Comparison of ENCODE assay signal across 8 cellular contexts in the genomic region with DNA sequence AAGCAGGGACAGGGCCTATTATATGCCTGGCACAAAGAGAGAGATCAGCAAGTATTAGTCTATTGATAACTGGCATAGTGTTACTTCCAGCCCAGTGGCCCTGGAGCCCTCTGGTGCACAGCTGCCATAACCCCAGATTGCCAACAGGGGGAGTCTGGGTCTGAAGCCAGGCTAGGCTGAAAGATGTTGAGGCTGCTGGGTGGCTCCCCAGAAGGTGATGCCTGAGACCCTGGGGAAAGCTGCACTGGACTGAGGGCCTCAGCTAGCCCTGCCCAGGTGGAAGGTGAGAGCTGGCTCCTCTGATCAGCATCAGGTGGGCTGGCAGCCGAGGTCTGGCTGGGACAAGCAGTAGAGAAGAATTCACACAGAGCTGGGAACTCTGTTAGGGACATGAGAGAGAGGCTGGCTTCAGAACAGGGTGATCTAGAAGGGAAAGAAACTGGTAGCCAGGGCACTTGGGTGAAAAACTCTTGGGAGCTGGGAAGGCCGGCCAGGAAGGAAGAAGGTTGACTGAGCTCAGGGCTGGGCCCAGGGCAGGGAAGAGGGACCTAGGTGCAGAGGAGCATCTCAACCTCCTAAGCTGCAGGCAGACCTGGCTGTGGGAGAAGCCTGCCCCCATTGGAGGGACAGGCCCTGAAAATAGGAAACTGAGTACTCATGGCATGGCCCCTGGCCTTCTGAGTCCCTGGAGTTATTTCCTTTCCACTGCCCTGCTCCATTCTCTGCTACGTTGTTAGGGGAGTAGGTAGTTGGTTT. TPM values are rescaled to one million over a fixed set of nuclear protein-coding genes. Genes with fewer than 3 reads are reported as not detected.
A peak's percentile ranks its signal among the peaks of the same experiment; 100 is the strongest.
DNase-seq lines count a peak whose midpoint lies in the region; ATAC-seq and TF ChIP-seq lines count a peak whose summit lies in the region.

No MANE protein-coding gene starts in this region.

- H3K36me3 Mint-ChIP-seq in activated CD4-positive, alpha-beta memory T cell treated with anti-CD3 and anti-CD28 coated beads for 36 hours: peaks cover 4% of the 10 kb centered on the region
- no peaks in the 10 kb centered on the region for H3K36me3 Mint-ChIP-seq in endothelial cell (ENCODE audit: low read depth, unreplicated experiment)

- peaks cover 38% of the 10 kb centered on the region for H3K4me1 ChIP-seq in MM.1S (ENCODE audit: low read length)
- no peaks in the 10 kb centered on the region for H3K4me1 ChIP-seq in psoas muscle

- H3K27me3 ChIP-seq in MM.1S (replicated peaks; ENCODE audit: insufficient read depth, low read length) (no peaks in the 10 kb centered on the region), psoas muscle (ENCODE audit: insufficient read depth in 3 of 3, low read length in 2 of 3) (no peaks in the 10 kb centered on the region)

- H3K27ac Mint-ChIP-seq in activated CD4-positive, alpha-beta memory T cell treated with anti-CD3 and anti-CD28 coated beads for 36 hours: peak overlapping the region; percentile 81
- no peak overlapping the region for H3K27ac Mint-ChIP-seq in endothelial cell (ENCODE audit: unreplicated experiment)

- H3K27ac ChIP-seq in MM.1S (ENCODE audit: low read length): no peak overlapping the region
- no peak overlapping the region for H3K27ac ChIP-seq in psoas muscle

- H3K4me3 ChIP-seq in MM.1S (ENCODE audit: low read length): no peak overlapping the region
- no peak overlapping the region for H3K4me3 ChIP-seq in psoas muscle

- H3K4me2 ChIP-seq in MM.1S (ENCODE audit: low read depth, low read length): no peak overlapping the region

- DNase-seq in NCI-H1694 treated with DMSO at 0.1 percent for 48 hours (lab: John Stamatoyannopoulos, UW): peak; percentile 8
- no peak for DNase-seq in NCI-H1694 (lab: John Stamatoyannopoulos, UW)
- peak; percentile 70 for DNase-seq in HEK293T (ENCODE audit: extremely low spot score)
- peak; percentile 41 for DNase-seq in MM.1S
- peak; percentile 78 for DNase-seq in activated CD4-positive, alpha-beta memory T cell treated with anti-CD3 and anti-CD28 coated beads for 36 hours
- DNase-seq in endothelial cell (ENCODE audit: low spot score): peak; percentile 53
- DNase-seq in psoas muscle: no peak
- no peak for DNase-seq in epidermal melanocyte (ENCODE audit: insufficient read length, low spot score)

- H3K36me3 ChIP-seq in MM.1S (replicated peaks; ENCODE audit: insufficient read depth, low read length) (no peaks in the 10 kb centered on the region), psoas muscle (ENCODE audit: insufficient read depth in 1 of 2, low read depth in 1 of 2) (no peaks in the 10 kb centered on the region)

- H3K27me3 Mint-ChIP-seq in activated CD4-positive, alpha-beta memory T cell treated with anti-CD3 and anti-CD28 coated beads for 36 hours: peaks cover 3% of the 10 kb centered on the region
- H3K27me3 Mint-ChIP-seq in endothelial cell (ENCODE audit: unreplicated experiment): peaks cover 13% of the 10 kb centered on the region

- H3K9me3 Mint-ChIP-seq in activated CD4-positive, alpha-beta memory T cell treated with anti-CD3 and anti-CD28 coated beads for 36 hours: no peaks in the 10 kb centered on the region
- H3K9me3 Mint-ChIP-seq in endothelial cell (ENCODE audit: unreplicated experiment): no peaks in the 10 kb centered on the region

- peaks cover 26% of the 10 kb centered on the region for H3K4me1 Mint-ChIP-seq in activated CD4-positive, alpha-beta memory T cell treated with anti-CD3 and anti-CD28 coated beads for 36 hours (ENCODE audit: low read depth)
- H3K4me1 Mint-ChIP-seq in endothelial cell (ENCODE audit: unreplicated experiment): peaks cover 15% of the 10 kb centered on the region

- TF ChIP-seq CTCF in MM.1S (IDR thresholded peaks at IDR 0.05; ENCODE audit: low read length) (peak; percentile 72), endothelial cell (IDR thresholded peaks at IDR 0.05; ENCODE audit: unreplicated experiment) (peak; percentile 78), psoas muscle (IDR thresholded peaks at IDR 0.05) (peak; percentile 36)

- peak overlapping the region; percentile 60 for H3K4me3 Mint-ChIP-seq in activated CD4-positive, alpha-beta memory T cell treated with anti-CD3 and anti-CD28 coated beads for 36 hours
- no peak overlapping the region for H3K4me3 Mint-ChIP-seq in endothelial cell (ENCODE audit: unreplicated experiment)

- no peaks in the 10 kb centered on the region for H3F3A ChIP-seq in MM.1S (ENCODE audit: insufficient read depth, low read length)

- no peaks in the 10 kb centered on the region for H3K9me2 ChIP-seq in MM.1S (replicated peaks; ENCODE audit: insufficient read depth, low read length)

- no peaks in the 10 kb centered on the region for H3K79me2 ChIP-seq in MM.1S (ENCODE audit: low read length)

- POLR2A ChIA-PET in HEK293T (lab: Yijun Ruan, JAX): no interaction called here
- POLR2A ChIA-PET in activated CD4-positive, alpha-beta memory T cell treated with anti-CD3 and anti-CD28 coated beads for 36 hours (lab: Charles Lee): interaction anchor here (0.8 to 1.5 kb wide), 2 partner anchors 21 to 28 kb away, joined by 3 to 5 read pairs; a partner anchor contains a TSS

- no peaks in the 10 kb centered on the region for H3K9me3 ChIP-seq in MM.1S (replicated peaks; ENCODE audit: insufficient read depth, low read length)
- no peaks in the 10 kb centered on the region for H3K9me3 ChIP-seq in psoas muscle

- intact Hi-C loops in activated CD4-positive, alpha-beta memory T cell treated with anti-CD3 and anti-CD28 coated beads for 36 hours (cut with micrococcal nuclease): loop anchor here (1.0 to 10.0 kb wide), 4 partner anchors 29 to 519 kb away; a partner anchor contains a TSS
- intact Hi-C loops in psoas muscle (cut with DNase I): no loop called here

- no peaks in the 10 kb centered on the region for H4K20me1 ChIP-seq in MM.1S (ENCODE audit: insufficient read depth, low read length)

- WGBS in psoas muscle, 3 donors: 51 to 63% (median 56%) methylated on average over 3 of the region's 3 CpGs

- H3K9ac ChIP-seq in MM.1S (ENCODE audit: low read length): no peak overlapping the region

- CTCF ChIA-PET in HEK293T (lab: Yijun Ruan, JAX): interaction anchor here (0.6 to 1.4 kb wide), 6 partner anchors 9 to 69 kb away, joined by 3 to 5 read pairs (median 4); no protein-coding TSS in a partner anchor
- CTCF ChIA-PET in activated CD4-positive, alpha-beta memory T cell treated with anti-CD3 and anti-CD28 coated beads for 36 hours (lab: Charles Lee): interaction anchor here (0.7 to 3.9 kb wide), 23 partner anchors 8 to 199 kb away, joined by 3 to 36 read pairs (median 4); a partner anchor contains a TSS

- ATAC-seq in psoas muscle: no peak

- H2AFZ ChIP-seq in MM.1S (ENCODE audit: low read length): no peak overlapping the region

TF ChIP-seq in HEK293T, 16 proteins besides CTCF, POLR2A, EP300 and RAD21:
- TF ChIP-seq ARNT (IDR thresholded peaks at IDR 0.05): no peak
- TF ChIP-seq ZNF384 (IDR thresholded peaks at IDR 0.05): no peak
- TF ChIP-seq FOXA1 (IDR thresholded peaks at IDR 0.05): no peak
- TF ChIP-seq CTBP1 (IDR thresholded peaks at IDR 0.05; ENCODE audit: borderline replicate concordance): no peak
- TF ChIP-seq BHLHE40 (IDR thresholded peaks at IDR 0.05; ENCODE audit: borderline replicate concordance): no peak
- TF ChIP-seq HDGF (IDR thresholded peaks at IDR 0.05; ENCODE audit: borderline replicate concordance): no peak
- TF ChIP-seq TARDBP (IDR thresholded peaks at IDR 0.05): no peak
- TF ChIP-seq SUZ12 (IDR thresholded peaks at IDR 0.05): no peak
- TF ChIP-seq FOXK2 (IDR thresholded peaks at IDR 0.05): no peak
- TF ChIP-seq FOXM1 (IDR thresholded peaks at IDR 0.05; ENCODE audit: borderline replicate concordance): no peak
- no peak for TF ChIP-seq LEF1 (IDR thresholded peaks at IDR 0.05; ENCODE audit: borderline replicate concordance)
- TF ChIP-seq, protein P1, sequence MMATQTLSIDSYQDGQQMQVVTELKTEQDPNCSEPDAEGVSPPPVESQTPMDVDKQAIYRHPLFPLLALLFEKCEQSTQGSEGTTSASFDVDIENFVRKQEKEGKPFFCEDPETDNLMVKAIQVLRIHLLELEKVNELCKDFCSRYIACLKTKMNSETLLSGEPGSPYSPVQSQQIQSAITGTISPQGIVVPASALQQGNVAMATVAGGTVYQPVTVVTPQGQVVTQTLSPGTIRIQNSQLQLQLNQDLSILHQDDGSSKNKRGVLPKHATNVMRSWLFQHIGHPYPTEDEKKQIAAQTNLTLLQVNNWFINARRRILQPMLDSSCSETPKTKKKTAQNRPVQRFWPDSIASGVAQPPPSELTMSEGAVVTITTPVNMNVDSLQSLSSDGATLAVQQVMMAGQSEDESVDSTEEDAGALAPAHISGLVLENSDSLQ (IDR thresholded peaks at IDR 0.05): no peak
- no peak for TF ChIP-seq SP1 (IDR thresholded peaks at IDR 0.05)
- no peak for TF ChIP-seq ELF4 (IDR thresholded peaks at IDR 0.05)
- TF ChIP-seq L3MBTL2 (conservative IDR thresholded peaks at IDR 0.05): no peak
- no peak for TF ChIP-seq NFRKB (IDR thresholded peaks at IDR 0.05)

RNA-seq across cellular contexts. Expression of a gene that starts 3.9 kb away (rescaled TPM):
- 10 to 100 TPM; 65.6 to 67.9 TPM for total RNA-seq in activated CD4-positive, alpha-beta memory T cell treated with anti-CD3 and anti-CD28 coated beads for 36 hours
- total RNA-seq in endothelial cell (ENCODE audit: unreplicated experiment) (not detected), psoas muscle (under 1 TPM in 1 of 4 donors, not detected in 3; 0.76 TPM)
- polyA plus RNA-seq in psoas muscle: under 1 TPM; 0.08 to 0.42 (median 0.14) TPM

RNA-seq across cellular contexts. Expression of a gene that starts 28.4 kb away (rescaled TPM):
- 1,000 to 10,000 TPM; 2,258 to 2,294 TPM for total RNA-seq in activated CD4-positive, alpha-beta memory T cell treated with anti-CD3 and anti-CD28 coated beads for 36 hours
- not detected for total RNA-seq in endothelial cell (ENCODE audit: unreplicated experiment)
- total RNA-seq in psoas muscle: 1 to 10 TPM in 1 of 4 donors, under 1 TPM in 2, not detected in 1; 0.29 to 1.0 (median 0.83) TPM
- under 1 TPM; 0.22 to 0.59 (median 0.32) TPM for polyA plus RNA-seq in psoas muscle

RNA-seq across cellular contexts. Expression of a gene that starts 29.6 kb away (rescaled TPM):
- not detected for total RNA-seq in activated CD4-positive, alpha-beta memory T cell treated with anti-CD3 and anti-CD28 coated beads for 36 hours
- total RNA-seq in endothelial cell (ENCODE audit: unreplicated experiment): not detected
- 1 to 10 TPM in 2 of 4 donors, under 1 TPM in 2; 0.52 to 2.4 (median 1.6) TPM for total RNA-seq in psoas muscle
- polyA plus RNA-seq in psoas muscle: 1 to 10 TPM in 1 of 3 donors, under 1 TPM in 2; 0.13 to 1.1 (median 0.25) TPM

Comparison
In these comparisons a context has a peak if more than half of its experiments do, and no peak if none do; other contexts are left out.
1. DNase-seq: peak in NCI-H1694 treated with DMSO at 0.1 percent for 48 hours (single experiment), HEK293T (single experiment), MM.1S (single experiment), activated CD4-positive, alpha-beta memory T cell treated with anti-CD3 and anti-CD28 coated beads for 36 hours (single experiment) and endothelial cell (single experiment); none in NCI-H1694 (single experiment), psoas muscle (0 of 2) and epidermal melanocyte (single experiment).
2. RNA of a gene that starts 3.9 kb away (total RNA-seq): 65.6 to 67.9 TPM in activated CD4-positive, alpha-beta memory T cell treated with anti-CD3 and anti-CD28 coated beads for 36 hours; 0.76 TPM in psoas muscle and not detected in endothelial cell (single experiment); every median in the first group is over 10 times any median in the second.
3. RNA of a gene that starts 28.4 kb away (total RNA-seq): 2,258 to 2,294 TPM in activated CD4-positive, alpha-beta memory T cell treated with anti-CD3 and anti-CD28 coated beads for 36 hours; 0.29 to 1.0 TPM in psoas muscle and not detected in endothelial cell (single experiment); every median in the first group is over 1,000 times any median in the second.
4. Peak in every context shown above with its lines, with median percentiles within 50 percentile points of each other: CTCF ChIP-seq.